28 cellular contexts compared by ENCODE assay signal in genomic region chrX:120731386-120731785, GRCh38.
A peak's percentile ranks its signal among the peaks of the same experiment; 100 is the strongest.
DNase-seq lines count a peak whose midpoint lies in the region; ATAC-seq and TF ChIP-seq lines count a peak whose summit lies in the region.
"Had no signal": no experiment of that assay in that cellular context is flagged by ENCODE, and none has a peak within 500 bp of the region (broad histone marks: within the 10 kb centered on the region; RNA-seq: fewer than 3 reads in every experiment).

No MANE protein-coding gene starts in this region.

- ATAC-seq in PC-3 (no peak), GM21360 (IDR thresholded peaks at IDR 0.05; ENCODE audit: unreplicated experiment) (no peak)
- no peak for ATAC-seq in activated CD4-positive, alpha-beta T cell treated with anti-CD3 and anti-CD28 coated beads for 36 hours
- ATAC-seq: GM23338, T-cell had no signal

- H3K27ac ChIP-seq in ACC112 (ENCODE audit: low read depth, low read length) (peak overlapping the region; percentile 100; the same call in 1 of the 2 replicates), PC-3 (ENCODE audit: low read length) (peak overlapping the region; percentile 99)
- H3K27ac ChIP-seq: 22Rv1; BLaER1 treated with 17β-estradiol and CSF1 and Interleukin-3, amounts not matched to agents 10 nM and 100 nM; SJSA1 had no signal

- H3K9ac ChIP-seq in PC-3 (ENCODE audit: low read length) = peak overlapping the region; percentile 73; the same call in 1 of the 2 replicates
- H3K9ac ChIP-seq: BLaER1 treated with 17β-estradiol and CSF1 and Interleukin-3, amounts not matched to agents 10 nM and 100 nM had no signal

- no peak overlapping the region for H3K4me3 ChIP-seq in ACC112 (ENCODE audit: low read depth, low read length)
- no peak overlapping the region for H3K4me3 ChIP-seq in PC-3 (ENCODE audit: low read length)
- H3K4me3 ChIP-seq: BLaER1 treated with 17β-estradiol and CSF1 and Interleukin-3, amounts not matched to agents 10 nM and 100 nM; GM23338; PC-9; SJSA1 had no signal

- H3K36me3 ChIP-seq in ACC112 (ENCODE audit: insufficient read depth, low read length) (no peaks in the 10 kb centered on the region), PC-3 (ENCODE audit: low read depth, low read length) (no peaks in the 10 kb centered on the region)
- H3K36me3 ChIP-seq: BLaER1 treated with 17β-estradiol and CSF1 and Interleukin-3, amounts not matched to agents 10 nM and 100 nM; SJSA1 had no signal

- no peak overlapping the region for H3K27ac Mint-ChIP-seq in activated CD4-positive, alpha-beta T cell treated with anti-CD3 and anti-CD28 coated beads for 36 hours
- H3K27ac Mint-ChIP-seq: CD4-positive, alpha-beta T cell; GM23338; H9; T-cell had no signal

- H3K4me1 Mint-ChIP-seq in activated CD4-positive, alpha-beta T cell treated with anti-CD3 and anti-CD28 coated beads for 36 hours = peaks cover 2% of the 10 kb centered on the region
- H3K4me1 Mint-ChIP-seq: GM23338, H9 had no signal

- no peaks in the 10 kb centered on the region for H3K36me3 Mint-ChIP-seq in activated CD4-positive, alpha-beta T cell treated with anti-CD3 and anti-CD28 coated beads for 36 hours (ENCODE audit: low read depth)
- H3K36me3 Mint-ChIP-seq: T-cell had no signal

- no peaks in the 10 kb centered on the region for H4K20me1 ChIP-seq in PC-3 (ENCODE audit: low read length)
- H4K20me1 ChIP-seq: BLaER1 treated with 17β-estradiol and CSF1 and Interleukin-3, amounts not matched to agents 10 nM and 100 nM had no signal

- H3K4me3 Mint-ChIP-seq in activated CD4-positive, alpha-beta T cell treated with anti-CD3 and anti-CD28 coated beads for 36 hours = no peak overlapping the region
- H3K4me3 Mint-ChIP-seq: CD4-positive, alpha-beta T cell; GM23338; H9; T-cell had no signal

- CTCF ChIA-PET in PC-3 (lab: Charles Lee) = no interaction called here
- CTCF ChIA-PET in activated CD4-positive, alpha-beta T cell treated with anti-CD3 and anti-CD28 coated beads for 36 hours (lab: Charles Lee) = no interaction called here

- no peak overlapping the region for H3K4me2 ChIP-seq in PC-3 (ENCODE audit: low read length)
- H3K4me2 ChIP-seq: BLaER1 treated with 17β-estradiol and CSF1 and Interleukin-3, amounts not matched to agents 10 nM and 100 nM; GM23338; PC-9 had no signal

- H3K9me3 ChIP-seq in PC-3 (ENCODE audit: low read length) = no peaks in the 10 kb centered on the region
- H3K9me3 ChIP-seq: SJSA1 had no signal

- H3K27me3 Mint-ChIP-seq in activated CD4-positive, alpha-beta T cell treated with anti-CD3 and anti-CD28 coated beads for 36 hours = no peaks in the 10 kb centered on the region
- H3K27me3 Mint-ChIP-seq: CD4-positive, alpha-beta T cell had no signal

- DNase-seq in ELR (ENCODE audit: low read depth) (peak; percentile 23), PC-3 (no peak), fibroblast of gingiva (ENCODE audit: low read depth) (peak; percentile 4)
- no peak for DNase-seq in activated CD8-positive, alpha-beta memory T cell treated with anti-CD3 and anti-CD28 coated beads, Interleukin-2, amount 50 U/mL, for 48 hours
- DNase-seq in activated CD4-positive, alpha-beta T cell treated with anti-CD3 and anti-CD28 coated beads for 36 hours = no peak
- DNase-seq: ACHN; CD4-positive, alpha-beta T cell; COR-L47; H9; IMR-90; KG1; NCI-H1092; NCI-H1417 treated with DMSO at 0.1 percent for 48 hours; NCI-H187; NCI-H446; NCI-H524 treated with DMSO at 0.1 percent for 48 hours; NCI-H82; NK-92 treated with Interleukin-12 subunit alpha and Interleukin-12 subunit beta, amount 100 ng/mL, for 24 hours; PC-9; Right ventricle myocardium superior; RPMI8226; T-cell had no signal

- no peaks in the 10 kb centered on the region for H3K27me3 ChIP-seq in ACC112 (ENCODE audit: insufficient read depth, low read length)
- no peaks in the 10 kb centered on the region for H3K27me3 ChIP-seq in PC-3 (ENCODE audit: low read length)
- H3K27me3 ChIP-seq: SJSA1 had no signal

- peaks cover 21% of the 10 kb centered on the region for H3K4me1 ChIP-seq in ACC112 (ENCODE audit: control insufficient read depth, insufficient read depth, low read length, unreplicated experiment)
- peaks cover 40% of the 10 kb centered on the region for H3K4me1 ChIP-seq in PC-3 (ENCODE audit: insufficient read depth, low read length)

- no peaks in the 10 kb centered on the region for H3F3A ChIP-seq in PC-3 (ENCODE audit: low read length, unreplicated experiment)

- POLR2A ChIA-PET in PC-3 (lab: Charles Lee; ENCODE audit: unreplicated experiment) = no interaction called here
- POLR2A ChIA-PET in activated CD4-positive, alpha-beta T cell treated with anti-CD3 and anti-CD28 coated beads for 36 hours (lab: Charles Lee) = no interaction called here

- H3K79me2 ChIP-seq in ACC112 (ENCODE audit: control insufficient read depth, insufficient read depth, low read length, unreplicated experiment) (no peaks in the 10 kb centered on the region), PC-3 (ENCODE audit: low read length) (no peaks in the 10 kb centered on the region)

- no TSS peak for BruUV-seq in PC-3 (replicated peaks; lab: Mats Ljungman, UMichigan)

- H2AFZ ChIP-seq in ACC112 (ENCODE audit: low read length, unreplicated experiment) (no peak overlapping the region), PC-3 (ENCODE audit: low read length) (no peak overlapping the region)
- H2AFZ ChIP-seq: GM23338, PC-9 had no signal

- no peaks in the 10 kb centered on the region for H3K9me3 Mint-ChIP-seq in activated CD4-positive, alpha-beta T cell treated with anti-CD3 and anti-CD28 coated beads for 36 hours (ENCODE audit: low read depth)
- H3K9me3 Mint-ChIP-seq: CD4-positive, alpha-beta T cell; GM23338 had no signal

- intact Hi-C loops in PC-3 (cut with micrococcal nuclease) = no loop called here
- intact Hi-C loops in activated CD4-positive, alpha-beta T cell treated with anti-CD3 and anti-CD28 coated beads for 36 hours (cut with DNase I, micrococcal nuclease) = loop anchor here in 1 of 2 experiments (10.0 kb wide), 1 partner anchor 57 kb away; no protein-coding TSS in a partner anchor

- no peak for TF ChIP-seq CTCF in PC-3 (conservative IDR thresholded peaks at IDR 0.05; ENCODE audit: low read depth, low read length)

- no peaks in the 10 kb centered on the region for H3K9me2 ChIP-seq in PC-3 (replicated peaks; ENCODE audit: low read length)

Comparison
In these comparisons a context has a peak if more than half of its experiments do, and no peak if none do; other contexts are left out.
1. DNase-seq: peak in ELR (single experiment) and fibroblast of gingiva (single experiment); none in PC-3 (single experiment), activated CD8-positive, alpha-beta memory T cell treated with anti-CD3 and anti-CD28 coated beads, Interleukin-2, amount 50 U/mL, for 48 hours (single experiment) and activated CD4-positive, alpha-beta T cell treated with anti-CD3 and anti-CD28 coated beads for 36 hours (single experiment).